3 cellular contexts compared by ENCODE assay signal in the genomic region with DNA sequence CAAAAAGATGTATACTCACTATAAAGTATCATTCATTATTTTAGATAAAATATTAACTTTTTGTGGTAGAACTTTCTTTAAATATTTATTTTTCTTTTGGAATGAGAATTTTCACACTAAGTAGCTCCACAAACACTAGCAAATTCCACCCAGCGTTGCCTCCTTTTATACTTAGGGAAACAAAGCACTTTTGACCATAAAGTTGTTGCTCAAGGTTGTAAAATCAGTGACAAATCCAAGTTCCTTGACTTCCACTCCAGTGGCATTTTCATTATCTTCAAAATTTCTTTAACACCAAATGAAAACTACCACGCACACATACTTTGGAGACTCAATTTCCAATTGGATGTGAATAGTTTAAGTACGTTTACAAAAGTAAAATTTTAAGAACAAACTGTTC.
"Had no signal": no experiment of that assay in that cellular context is flagged by ENCODE, and none has a peak within 500 bp of the region (broad histone marks: within the 10 kb centered on the region; RNA-seq: fewer than 3 reads in every experiment).

No MANE protein-coding gene starts in this region.

- H3K4me3 ChIP-seq: GM12878 had no signal

- DNase-seq: GDM1, GF-D8 had no signal

- ATAC-seq: GM12878 had no signal
